ENCODE assay signal across 9 cellular contexts in genomic region chr6:31709157-31709556, GRCh38. TPM values are rescaled to one million over a fixed set of nuclear protein-coding genes. Genes with fewer than 3 reads are reported as not detected.
"Had no signal": no experiment of that assay in that cellular context is flagged by ENCODE, and none has a peak within 500 bp of the region (broad histone marks: within the 10 kb centered on the region; RNA-seq: fewer than 3 reads in every experiment).

No MANE protein-coding gene starts in this region.

RNA-seq across cellular contexts. Expression of gene LY6G6F, which starts 2.5 kb away (rescaled TPM):
- total RNA-seq: LHCN-M2, MCF 10A, NCI-H460, PC-3, Peyer's patch, Right ventricle myocardium inferior, SJCRH30, SK-MEL-5, T-cell had no signal

RNA-seq across cellular contexts. Expression of gene LY6G6D, which starts 6.0 kb away (rescaled TPM):
- total RNA-seq: LHCN-M2, MCF 10A, NCI-H460, PC-3, Peyer's patch, Right ventricle myocardium inferior, SJCRH30, SK-MEL-5, T-cell had no signal

RNA-seq across cellular contexts. Expression of gene LY6G6C, which starts 12.4 kb away (rescaled TPM):
- total RNA-seq: LHCN-M2, MCF 10A, NCI-H460, Peyer's patch, Right ventricle myocardium inferior, SJCRH30, SK-MEL-5, T-cell had no signal

RNA-seq across cellular contexts. Expression of gene MPIG6B, which starts 14.0 kb away (rescaled TPM):
- total RNA-seq: LHCN-M2, MCF 10A, NCI-H460, PC-3, Peyer's patch, SK-MEL-5 had no signal
